8 cellular contexts compared by ENCODE assay signal in genomic region chr15:74889390-74889881, GRCh38. TPM values are rescaled to one million over a fixed set of nuclear protein-coding genes. Genes with fewer than 3 reads are reported as not detected.
DNase-seq lines count a peak whose midpoint lies in the region; ATAC-seq and TF ChIP-seq lines count a peak whose summit lies in the region.

No MANE protein-coding gene starts in this region.

- H3K79me2 ChIP-seq in hepatocyte: peaks cover 6% of the 10 kb centered on the region

- TF ChIP-seq POLR2A in adrenal gland (IDR thresholded peaks at IDR 0.05): no peak
- no peak for TF ChIP-seq POLR2A in sigmoid colon (IDR thresholded peaks at IDR 0.05)

- no peak for DNase-seq in Jurkat, Clone E6-1 (ENCODE audit: low read depth, low spot score)
- peak in 6 of 7 donors; percentile 52 to 69 (median 57) for DNase-seq in adrenal gland
- no peak for DNase-seq in hepatocyte (ENCODE audit: low spot score)
- peak; percentile 75 for DNase-seq in sigmoid colon
- DNase-seq in NCI-H2029 treated with DMSO at 0.1 percent for 48 hours (lab: John Stamatoyannopoulos, UW): no peak
- DNase-seq in effector CD4-positive, alpha-beta T cell: no peak

- H3K36me3 ChIP-seq in adrenal gland (replicated peaks in 1 of 2) (peaks cover 0 to 17% of the 10 kb centered on the region in 2 donors), hepatocyte (replicated peaks; ENCODE audit: insufficient read depth, low read depth) (no peaks in the 10 kb centered on the region), sigmoid colon (peaks cover 0 to 22% (median 6%) of the 10 kb centered on the region in 4 donors)

- peak overlapping the region; percentile 92 for H3K4me2 ChIP-seq in hepatocyte

- H2AFZ ChIP-seq in hepatocyte: peak overlapping the region; percentile 99

- TF ChIP-seq CTCF in 22Rv1 (IDR thresholded peaks at IDR 0.05) (no peak), adrenal gland (IDR thresholded peaks at IDR 0.05) (no peak), hepatocyte (IDR thresholded peaks at IDR 0.05; ENCODE audit: poor library complexity) (no peak), sigmoid colon (IDR thresholded peaks at IDR 0.05) (peak in 1 of 4 experiments; percentile 53)

- peaks cover 29 to 34% of the 10 kb centered on the region in 2 donors for H3K4me1 ChIP-seq in adrenal gland (replicated peaks in 1 of 2)
- H3K4me1 ChIP-seq in hepatocyte (ENCODE audit: insufficient read depth): peaks cover 9% of the 10 kb centered on the region
- H3K4me1 ChIP-seq in sigmoid colon: peaks cover 0 to 25% (median 19%) of the 10 kb centered on the region in 4 donors

- WGBS in adrenal gland, 4 donors: 10 to 17% (median 13%) methylated on average over 7 to 8 of the region's 8 CpGs
- WGBS in hepatocyte (ENCODE audit: low lambda C conversion rate, missing lambda C conversion rate): 41% methylated on average over 8 of the region's 8 CpGs
- WGBS in sigmoid colon, 2 donors: 29 to 47% methylated on average over 8 of the region's 8 CpGs

- intact Hi-C loops in adrenal gland (cut with DNase I) (no loop called here), sigmoid colon (cut with DNase I) (no loop called here)

- H3K27me3 ChIP-seq in adrenal gland: no peaks in the 10 kb centered on the region
- H3K27me3 ChIP-seq in hepatocyte: no peaks in the 10 kb centered on the region
- H3K27me3 ChIP-seq in sigmoid colon: no peaks in the 10 kb centered on the region

- peak overlapping the region; percentile 95 for H3K4me3 ChIP-seq in Jurkat, Clone E6-1 (ENCODE audit: low read length)
- H3K4me3 ChIP-seq in adrenal gland: peak overlapping the region in 3 of 4 donors; percentile 76 to 96 (median 86)
- H3K4me3 ChIP-seq in hepatocyte: peak overlapping the region; percentile 82
- peak overlapping the region; percentile 88 to 97 (median 92) for H3K4me3 ChIP-seq in sigmoid colon

- H3K9me2 ChIP-seq in hepatocyte (replicated peaks; ENCODE audit: insufficient read depth): no peaks in the 10 kb centered on the region

- H4K20me1 ChIP-seq in hepatocyte (ENCODE audit: insufficient read depth, poor library complexity, severe bottlenecking): no peaks in the 10 kb centered on the region

- H3K27ac ChIP-seq in 22Rv1 (peak overlapping the region; percentile 79), adrenal gland (peak overlapping the region; percentile 0 to 92 (median 84)), hepatocyte (peak overlapping the region; percentile 47), sigmoid colon (peak overlapping the region; percentile 82 to 87 (median 86))

- ATAC-seq in GM18517 (IDR thresholded peaks at IDR 0.05; ENCODE audit: unreplicated experiment): peak; percentile 15

- H3K9me3 ChIP-seq in adrenal gland (replicated peaks in 1 of 3) (no peaks in the 10 kb centered on the region), hepatocyte (ENCODE audit: low read depth) (no peaks in the 10 kb centered on the region), sigmoid colon (no peaks in the 10 kb centered on the region)

- TF ChIP-seq EP300 in sigmoid colon (IDR thresholded peaks at IDR 0.05): no peak

RNA-seq across cellular contexts. Expression of gene MPI, which starts 0.4 kb away (rescaled TPM):
- 61.2 TPM for polyA plus RNA-seq in Jurkat, Clone E6-1 (2012; ENCODE audit: insufficient read depth, insufficient read length)
- total RNA-seq in adrenal gland (100 to 1,000 TPM in 5 of 8 donors, 10 to 100 TPM in 3; 68.7 to 218 (median 125) TPM), hepatocyte (41.1 and 43.8 TPM in 2 replicates), sigmoid colon (10 to 100 TPM; 34.9 to 52.0 (median 45.5) TPM)
- polyA plus RNA-seq in adrenal gland (100 to 1,000 TPM in 1 of 3 donors, 10 to 100 TPM in 2; 26.2 to 123 (median 37.9) TPM), hepatocyte (32.6 and 32.8 TPM in 2 replicates), sigmoid colon (10 to 100 TPM; 45.6 to 87.4 (median 56.5) TPM)

RNA-seq across cellular contexts. Expression of gene SCAMP2, which starts 16.3 kb away (rescaled TPM):
- polyA plus RNA-seq in Jurkat, Clone E6-1 (2012; ENCODE audit: insufficient read depth, insufficient read length): 70.9 TPM
- total RNA-seq in adrenal gland: 100 to 1,000 TPM in 5 of 8 donors, 10 to 100 TPM in 3; 79.1 to 185 (median 104) TPM
- polyA plus RNA-seq in adrenal gland: 100 to 1,000 TPM in 1 of 3 donors, 10 to 100 TPM in 2; 45.0 to 109 (median 61.9) TPM
- 64.0 and 84.3 TPM in 2 replicates for total RNA-seq in hepatocyte
- 123 and 130 TPM in 2 replicates for polyA plus RNA-seq in hepatocyte
- 10 to 100 TPM; 27.8 to 37.8 (median 36.2) TPM for total RNA-seq in sigmoid colon
- polyA plus RNA-seq in sigmoid colon: 100 to 1,000 TPM in 1 of 3 donors, 10 to 100 TPM in 2; 28.7 to 131 (median 33.0) TPM

RNA-seq across cellular contexts. Expression of gene FAM219B, which starts 17.2 kb away (rescaled TPM):
- 5.2 TPM for polyA plus RNA-seq in Jurkat, Clone E6-1 (2012; ENCODE audit: insufficient read depth, insufficient read length)
- 100 to 1,000 TPM in 1 of 8 donors, 10 to 100 TPM in 7; 44.0 to 111 (median 78.0) TPM for total RNA-seq in adrenal gland
- 10 to 100 TPM; 45.0 to 54.5 (median 51.4) TPM for polyA plus RNA-seq in adrenal gland
- 36.9 and 45.9 TPM in 2 replicates for total RNA-seq in hepatocyte
- 34.5 and 35.9 TPM in 2 replicates for polyA plus RNA-seq in hepatocyte
- 10 to 100 TPM; 50.5 to 65.0 (median 57.2) TPM for total RNA-seq in sigmoid colon
- polyA plus RNA-seq in sigmoid colon: 10 to 100 TPM; 16.6 to 38.4 (median 30.1) TPM

RNA-seq across cellular contexts. Expression of gene ULK3, which starts 46.5 kb away (rescaled TPM):
- 91.9 TPM for polyA plus RNA-seq in Jurkat, Clone E6-1 (2012; ENCODE audit: insufficient read depth, insufficient read length)
- total RNA-seq in adrenal gland: 10 to 100 TPM; 30.1 to 83.6 (median 52.5) TPM
- 100 to 1,000 TPM in 2 of 3 donors, 10 to 100 TPM in 1; 21.7 to 126 (median 124) TPM for polyA plus RNA-seq in adrenal gland
- total RNA-seq in hepatocyte: 37.6 and 40.4 TPM in 2 replicates
- polyA plus RNA-seq in hepatocyte: 45.7 and 46.3 TPM in 2 replicates
- total RNA-seq in sigmoid colon: 10 to 100 TPM; 21.1 to 46.8 (median 30.6) TPM
- 10 to 100 TPM; 46.9 to 48.6 (median 48.4) TPM for polyA plus RNA-seq in sigmoid colon

RNA-seq across cellular contexts. Expression of gene COX5A, which starts 48.4 kb away (rescaled TPM):
- 551 TPM for polyA plus RNA-seq in Jurkat, Clone E6-1 (2012; ENCODE audit: insufficient read depth, insufficient read length)
- total RNA-seq in adrenal gland (100 to 1,000 TPM; 107 to 330 (median 153) TPM), hepatocyte (151 and 197 TPM in 2 replicates), sigmoid colon (100 to 1,000 TPM in 1 of 4 donors, 10 to 100 TPM in 3; 73.7 to 124 (median 81.6) TPM)
- polyA plus RNA-seq in adrenal gland (100 to 1,000 TPM in 2 of 3 donors, 10 to 100 TPM in 1; 85.5 to 244 (median 190) TPM), hepatocyte (404 and 449 TPM in 2 replicates), sigmoid colon (1,000 to 10,000 TPM in 1 of 3 donors, 100 to 1,000 TPM in 2; 783 to 1,227 (median 854) TPM)

Comparison
In these comparisons a context has a peak if more than half of its experiments do, and no peak if none do; other contexts are left out.
1. DNase-seq: peak in adrenal gland (6 of 7) and sigmoid colon (single experiment); none in Jurkat, Clone E6-1 (single experiment), hepatocyte (single experiment), NCI-H2029 treated with DMSO at 0.1 percent for 48 hours (single experiment) and effector CD4-positive, alpha-beta T cell (single experiment).
2. Peak in every context shown above with its lines, with median percentiles within 50 percentile points of each other: H3K27ac ChIP-seq and H3K4me3 ChIP-seq.